In genomic region chr1:160731564-160732349, GRCh38 we compare ENCODE assay signal across 4 cellular contexts. TPM values are rescaled to one million over a fixed set of nuclear protein-coding genes. Genes with fewer than 3 reads are reported as not detected.
"Had no signal": no experiment of that assay in that cellular context is flagged by ENCODE, and none has a peak within 500 bp of the region (broad histone marks: within the 10 kb centered on the region; RNA-seq: fewer than 3 reads in every experiment).

No MANE protein-coding gene starts in this region.

RNA-seq across cellular contexts. Expression of gene SLAMF7, which starts 7.3 kb away (rescaled TPM):
- total RNA-seq: frontal cortex, lung microvascular endothelial cell, occipital lobe, progenitor cell of endocrine pancreas had no signal

RNA-seq across cellular contexts. Expression of gene CD48, which starts 20.1 kb away (rescaled TPM):
- total RNA-seq: lung microvascular endothelial cell, progenitor cell of endocrine pancreas had no signal
